Comparison of ENCODE assay signal across 25 cellular contexts in genomic region chr16:62752837-62753236, GRCh38.
"Had no signal": no experiment of that assay in that cellular context is flagged by ENCODE, and none has a peak within 500 bp of the region (broad histone marks: within the 10 kb centered on the region; RNA-seq: fewer than 3 reads in every experiment).

No MANE protein-coding gene starts in this region.

- H3K36me3 ChIP-seq: adrenal gland, ascending aorta, breast epithelium, colonic mucosa, esophagus muscularis mucosa, left ventricle myocardium inferior, sigmoid colon, upper lobe of right lung had no signal

- DNase-seq: activated CD8-positive, alpha-beta memory T cell treated with anti-CD3 and anti-CD28 coated beads for 24 hours; activated CD8-positive, alpha-beta memory T cell treated with anti-CD3 and anti-CD28 coated beads, Interleukin-2, amount 50 U/mL, for 4 hours; activated naive CD4-positive, alpha-beta T cell; activated T-cell treated with anti-CD3 and anti-CD28 coated beads, Interleukin-2, amount 50 U/mL, for 24 hours; adrenal gland; colonic mucosa; dorsolateral prefrontal cortex; effector memory CD8-positive, alpha-beta T cell; hippocampal formation; left ventricle myocardium inferior; naive thymus-derived CD4-positive, alpha-beta T cell; retina; sigmoid colon; stimulated activated CD4-positive, alpha-beta T cell treated with anti-CD3 and anti-CD28 coated beads, Interleukin-15, amount 100 ng/mL, for 24 hours; stimulated activated CD4-positive, alpha-beta T cell treated with anti-CD3 and anti-CD28 coated beads, Interleukin-2, amount 100 ng/mL, for 48 hours; stimulated activated naive CD8-positive, alpha-beta T cell treated with anti-CD3 and anti-CD28 coated beads, Interleukin-15, Interleukin-2, amounts not matched to agents 100 U/mL and 50 U/mL, for 24 hours; upper lobe of right lung had no signal

- H3K27me3 ChIP-seq: adrenal gland, ascending aorta, breast epithelium, colonic mucosa, dorsolateral prefrontal cortex, esophagus muscularis mucosa, sigmoid colon, upper lobe of right lung had no signal

- H3K27ac ChIP-seq: adrenal gland, ascending aorta, breast epithelium, colonic mucosa, dorsolateral prefrontal cortex, esophagus muscularis mucosa, left ventricle myocardium inferior, sigmoid colon, upper lobe of right lung had no signal

- H3K4me3 ChIP-seq: adrenal gland, ascending aorta, breast epithelium, colonic mucosa, dorsolateral prefrontal cortex, esophagus muscularis mucosa, left ventricle myocardium inferior, sigmoid colon, smooth muscle cell, upper lobe of right lung had no signal

- H3K4me3 Mint-ChIP-seq: activated naive CD8-positive, alpha-beta T cell; activated T-cell treated with anti-CD3 and anti-CD28 coated beads, Interleukin-2, amount 50 U/mL, for 24 hours; central memory CD8-positive, alpha-beta T cell; effector memory CD8-positive, alpha-beta T cell; naive thymus-derived CD4-positive, alpha-beta T cell had no signal

- ATAC-seq: effector memory CD8-positive, alpha-beta T cell; naive thymus-derived CD4-positive, alpha-beta T cell; stimulated activated naive CD8-positive, alpha-beta T cell treated with anti-CD3 and anti-CD28 coated beads, Interleukin-15, Interleukin-2, amounts not matched to agents 100 U/mL and 50 U/mL, for 24 hours; upper lobe of right lung had no signal

- H3K27me3 Mint-ChIP-seq: activated naive CD8-positive, alpha-beta T cell; activated T-cell treated with anti-CD3 and anti-CD28 coated beads, Interleukin-2, amount 50 U/mL, for 24 hours; central memory CD8-positive, alpha-beta T cell; effector memory CD8-positive, alpha-beta T cell; naive thymus-derived CD4-positive, alpha-beta T cell; progenitor cell of endocrine pancreas had no signal

- H3K27ac Mint-ChIP-seq: activated naive CD8-positive, alpha-beta T cell; activated T-cell treated with anti-CD3 and anti-CD28 coated beads, Interleukin-2, amount 50 U/mL, for 24 hours; activated T-helper 2 cell treated with anti-CD3 and anti-CD28 coated beads, Interferon-gamma antibody, Interleukin-2, Interleukin-4, amounts not matched to agents 10 μg/mL and 5 μg/mL and 100 μg/mL, durations not matched to agents 14 hours and 24 hours and 36 hours; effector memory CD8-positive, alpha-beta T cell; naive thymus-derived CD4-positive, alpha-beta T cell; progenitor cell of endocrine pancreas had no signal

- H3K4me1 ChIP-seq: adrenal gland, ascending aorta, breast epithelium, colonic mucosa, esophagus muscularis mucosa, left ventricle myocardium inferior, sigmoid colon, upper lobe of right lung had no signal

- H3K4me1 Mint-ChIP-seq: central memory CD8-positive, alpha-beta T cell; naive thymus-derived CD4-positive, alpha-beta T cell had no signal

- H3K36me3 Mint-ChIP-seq: activated naive CD8-positive, alpha-beta T cell had no signal

- H3K9me3 ChIP-seq: adrenal gland, ascending aorta, breast epithelium, colonic mucosa, esophagus muscularis mucosa, left ventricle myocardium inferior, sigmoid colon, upper lobe of right lung had no signal
